8 cellular contexts compared by ENCODE assay signal in genomic region chr11:6693342-6694228, GRCh38. TPM values are rescaled to one million over a fixed set of nuclear protein-coding genes. Genes with fewer than 3 reads are reported as not detected.
DNase-seq lines count a peak whose midpoint lies in the region; ATAC-seq and TF ChIP-seq lines count a peak whose summit lies in the region.

No MANE protein-coding gene starts in this region.

- TF ChIP-seq CTCF in fibroblast of villous mesenchyme (IDR thresholded peaks at IDR 0.05; ENCODE audit: insufficient read depth, low read depth, low read length): no peak

- ATAC-seq in GM21515 (IDR thresholded peaks at IDR 0.05; ENCODE audit: unreplicated experiment): no peak
- ATAC-seq in GM19452 (IDR thresholded peaks at IDR 0.05; ENCODE audit: unreplicated experiment): no peak
- ATAC-seq in HG03460 (IDR thresholded peaks at IDR 0.05; ENCODE audit: unreplicated experiment): no peak

- H3K4me3 ChIP-seq in fibroblast of villous mesenchyme (ENCODE audit: low read depth, low read length): no peak overlapping the region

- DNase-seq in HT-29 (ENCODE audit: low spot score): peak; percentile 12
- DNase-seq in activated T-cell treated with anti-CD3 and anti-CD28 coated beads for 1 hour (ENCODE audit: low read depth): peak; percentile 19
- peak; percentile 82 for DNase-seq in fibroblast of villous mesenchyme (ENCODE audit: low read depth)
- peak in 2 of 3 experiments; percentile 28 to 43 for DNase-seq in stimulated activated CD4-positive, alpha-beta T cell treated with anti-CD3 and anti-CD28 coated beads, TNF-alpha, amount 100 ng/mL, for 4 hours (ENCODE audit: low read depth in 3 of 3)
- DNase-seq in NOMO-1 (lab: John Stamatoyannopoulos, UW; ENCODE audit: unreplicated experiment in 2 of 2): no peak

RNA-seq across cellular contexts. Expression of gene MRPL17, which starts 10.4 kb away (rescaled TPM):
- 94.8 and 99.8 TPM in 2 replicates for total RNA-seq in HT-29 (2014; rRNA removed; shearing (Covaris generic))
- 58.6 and 70.0 TPM in 2 replicates for total RNA-seq in fibroblast of villous mesenchyme

RNA-seq across cellular contexts. Expression of gene DCHS1, which starts 38.0 kb away (rescaled TPM):
- 0.05 and 0.18 TPM in 2 replicates for total RNA-seq in HT-29 (2014; rRNA removed; shearing (Covaris generic))
- total RNA-seq in fibroblast of villous mesenchyme: 33.7 and 63.8 TPM in 2 replicates

Comparison
In these comparisons a context has a peak if more than half of its experiments do, and no peak if none do; other contexts are left out.
1. DNase-seq: peak in HT-29 (single experiment), activated T-cell treated with anti-CD3 and anti-CD28 coated beads for 1 hour (single experiment), fibroblast of villous mesenchyme (single experiment) and stimulated activated CD4-positive, alpha-beta T cell treated with anti-CD3 and anti-CD28 coated beads, TNF-alpha, amount 100 ng/mL, for 4 hours (2 of 3); none in NOMO-1 (0 of 2).
2. RNA of gene DCHS1, which starts 38.0 kb away (total RNA-seq): 33.7 to 63.8 TPM in fibroblast of villous mesenchyme; 0.05 to 0.18 TPM in HT-29; every median in the first group is over 10 times any median in the second.